ENCODE assay signal across 8 cellular contexts in the genomic region with DNA sequence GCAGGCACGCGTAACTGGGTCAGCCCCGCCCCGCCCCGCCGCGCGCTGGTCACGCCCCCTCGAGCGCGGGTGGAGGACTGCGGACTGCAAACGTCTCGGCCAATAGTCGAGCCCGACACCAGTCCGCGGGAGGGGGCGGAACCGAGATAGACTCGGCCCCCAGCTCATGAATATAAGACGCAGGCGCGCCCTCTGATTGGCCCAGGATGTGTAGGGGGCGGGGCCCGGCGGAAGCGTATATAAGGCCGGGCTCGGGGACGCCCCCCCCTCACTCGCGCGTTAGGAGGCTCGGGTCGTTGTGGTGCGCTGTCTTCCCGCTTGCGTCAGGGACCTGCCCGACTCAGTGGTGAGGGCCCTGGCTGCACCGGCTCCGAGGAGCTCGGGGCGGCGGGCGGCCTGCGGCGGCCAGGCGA.
DNase-seq lines count a peak whose midpoint lies in the region; ATAC-seq and TF ChIP-seq lines count a peak whose summit lies in the region.

A gene (plus strand): TSS at position 268 of the 413 bp plus-strand sequence. CDS start 1,602 bp downstream, outside the sequence.

- DNase-seq in AG09309 (ENCODE audit: low read depth): peak; percentile 96
- peak; percentile 99 for DNase-seq in NCI-H446 treated with DMSO at 0.1 percent for 48 hours (lab: John Stamatoyannopoulos, UW)
- DNase-seq in activated CD4-positive, CD25-positive, alpha-beta regulatory T cell treated with anti-CD3 and anti-CD28 coated beads, Interleukin-2, amount 50 U/mL, for 16 hours (ENCODE audit: low read depth, low spot score): peak; percentile 99
- peak; percentile 99 for DNase-seq in central memory CD4-positive, alpha-beta T cell
- DNase-seq in islet precursor cell: peak; percentile 99
- peak; percentile 99 for DNase-seq in stimulated activated CD4-positive, alpha-beta T cell treated with anti-CD3 and anti-CD28 coated beads, Interleukin-12 subunit alpha, Interleukin-12 subunit beta, amount 100 ng/mL, for 4 hours

- ATAC-seq in GM19025 (IDR thresholded peaks at IDR 0.05; ENCODE audit: low read depth, unreplicated experiment) (peak; percentile 60), HG03342 (IDR thresholded peaks at IDR 0.05; ENCODE audit: unreplicated experiment) (peak; percentile 54)

- H3K4me3 ChIP-seq in AG09309 (ENCODE audit: control insufficient read depth, low read depth, low read length): peak within 1 kb of the TSS; percentile 67

- TF ChIP-seq CTCF in AG09309 (IDR thresholded peaks at IDR 0.05; ENCODE audit: control insufficient read depth, insufficient read depth, low read depth, low read length, missing control alignments): no peak

Comparison
In these comparisons a context has a peak if more than half of its experiments do, and no peak if none do; other contexts are left out.
1. Peak in every context shown above with its lines: DNase-seq, ATAC-seq and H3K4me3 ChIP-seq.